Comparison of ENCODE assay signal across 13 cellular contexts in the genomic region with DNA sequence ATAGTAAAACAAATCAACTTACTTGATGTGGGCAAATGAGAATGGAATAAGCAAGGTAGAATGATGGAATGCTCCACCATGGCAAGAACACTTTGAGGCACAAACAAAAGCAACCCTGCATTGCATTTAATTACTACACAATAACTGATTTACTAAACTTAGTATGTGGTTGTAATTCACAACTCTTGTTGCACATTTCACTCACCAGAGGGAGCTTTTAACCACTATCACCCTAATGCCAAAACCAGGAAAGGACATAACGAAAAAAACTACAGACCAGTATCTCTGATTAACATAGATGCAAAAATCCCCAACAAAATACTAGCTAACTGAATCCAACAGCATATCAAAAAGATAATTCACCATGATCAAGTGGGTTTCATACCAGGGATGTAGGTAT.
DNase-seq lines count a peak whose midpoint lies in the region; ATAC-seq, FAIRE-seq and TF ChIP-seq lines count a peak whose summit lies in the region.
"Had no signal": no experiment of that assay in that cellular context is flagged by ENCODE, and none has a peak within 500 bp of the region (broad histone marks: within the 10 kb centered on the region; RNA-seq: fewer than 3 reads in every experiment).

No MANE protein-coding gene starts in this region.

- H4K91ac ChIP-seq in H1 (replicated peaks; ENCODE audit: insufficient read length, low read length) (no peak overlapping the region), trophoblast cell (ENCODE audit: low read depth, low read length) (no peak overlapping the region)

- peak; percentile 77 for FAIRE-seq in H1 (lab: Jason Lieb, UNC)

- H3K4me1 ChIP-seq in NT2/D1 (ENCODE audit: insufficient read depth, insufficient read length) (no peaks in the 10 kb centered on the region), H1 (replicated peaks in 1 of 4; ENCODE audit: control insufficient read depth in 3 of 4, insufficient read depth in 4 of 4, low read length in 3 of 4) (no peaks in the 10 kb centered on the region), trophoblast cell (ENCODE audit: control insufficient read depth in 1 of 2, insufficient read depth in 2 of 2, low read length in 2 of 2) (no peaks in the 10 kb centered on the region), gastroesophageal sphincter (no peaks in the 10 kb centered on the region)

- H2BK20ac ChIP-seq in H1 (ENCODE audit: low read length), result no peak overlapping the region

- H3K14ac ChIP-seq in H1 (ENCODE audit: insufficient read length) (no peak overlapping the region), trophoblast cell (ENCODE audit: low read length) (no peak overlapping the region)

- H3K9me3 ChIP-seq in NT2/D1 (ENCODE audit: insufficient read depth, low read length) (0 out of 2 replicates have a peak, but pooled peaks cover 5% of the 10 kb centered on the region), H1 (ENCODE audit: insufficient read depth in 2 of 2, low read depth in 1 of 2, low read length in 1 of 2) (no peaks in the 10 kb centered on the region; a peak in 1 of 4 replicates), trophoblast cell (ENCODE audit: insufficient read depth, low read depth, low read length) (no peaks in the 10 kb centered on the region), gastroesophageal sphincter (peaks cover 0 to 5% (median 0%) of the 10 kb centered on the region in 3 donors)

- H3K4me1 Mint-ChIP-seq in activated naive CD8-positive, alpha-beta T cell treated with anti-CD3 and anti-CD28 coated beads, Interleukin-2, amount 50 U/mL, for 24 hours, result no peaks in the 10 kb centered on the region

- H3K56ac ChIP-seq in H1 (replicated peaks; ENCODE audit: insufficient read length, low read depth, low read length), result no peak overlapping the region

- DNase-seq in DMS 273 (lab: John Stamatoyannopoulos, UW; ENCODE audit: unreplicated experiment) (peak; percentile 11), DMS 273 treated with DMSO at 0.1 percent for 48 hours (lab: John Stamatoyannopoulos, UW) (no peak), NT2/D1 (ENCODE audit: low read depth, low spot score) (peak; percentile 16), H1 (ENCODE audit: low read depth in 1 of 2, low spot score in 2 of 2) (no peak), trophoblast cell (peak; percentile 12 to 34)
- DNase-seq in stimulated activated CD8-positive, alpha-beta memory T cell treated with anti-CD3 and anti-CD28 coated beads, Interleukin-4, amount 100 ng/mL, for 48 hours, result no peak
- no peak for DNase-seq in activated naive CD8-positive, alpha-beta T cell treated with anti-CD3 and anti-CD28 coated beads, Interleukin-2, amount 50 U/mL, for 24 hours
- DNase-seq: 8988T; activated gamma-delta T cell treated with Interleukin-2 at 50 U/mL for 16 hours; effector CD4-positive, alpha-beta T cell; NCI-H1105 treated with DMSO at 0.1 percent for 48 hours had no signal

- H3K36me3 ChIP-seq in NT2/D1 (ENCODE audit: insufficient read depth, insufficient read length, low read length) (no peaks in the 10 kb centered on the region), H1 (ENCODE audit: control insufficient read depth in 2 of 4, insufficient read depth in 4 of 4, low read length in 3 of 4) (no peaks in the 10 kb centered on the region; a peak in 2 of 8 replicates), trophoblast cell (ENCODE audit: control insufficient read depth in 1 of 2, insufficient read depth in 2 of 2, low read length in 2 of 2) (no peaks in the 10 kb centered on the region), gastroesophageal sphincter (no peaks in the 10 kb centered on the region)

- H4K8ac ChIP-seq in H1 (ENCODE audit: extremely low read depth, insufficient read depth, low read length), result no peak overlapping the region
- H4K8ac ChIP-seq in trophoblast cell (ENCODE audit: low read depth, low read length), result no peak overlapping the region

- POLR2A ChIA-PET in H1 (lab: Charles Lee; ENCODE audit: partially characterized antibody), result no interaction called here

- no peaks in the 10 kb centered on the region for H3K79me2 ChIP-seq in H1 (ENCODE audit: control insufficient read depth in 1 of 2, insufficient read depth in 2 of 2, low read length in 2 of 2)
- H3K79me2 ChIP-seq in trophoblast cell (ENCODE audit: control insufficient read depth, insufficient read depth, low read length, poor library complexity), result no peaks in the 10 kb centered on the region

- no peak overlapping the region for H2BK15ac ChIP-seq in H1 (ENCODE audit: low read length)

- WGBS in H1 (ENCODE audit: extremely low coverage in 1 of 2, insufficient coverage in 1 of 2, insufficient read length in 1 of 2, insufficient replicate concordance in 2 of 2, low coverage in 1 of 2, low lambda C conversion rate in 2 of 2, missing lambda C conversion rate in 1 of 2), 2 experiments, result 61% methylated on average over 1 of the region's 1 CpG; no CpG with 5 or more reads in 1 of the 2 experiments
- WGBS in trophoblast cell (ENCODE audit: extremely low coverage, insufficient coverage, insufficient read length), result no CpG with 5 or more reads among the region's 1 CpG
- WGBS in gastroesophageal sphincter (ENCODE audit: low coverage in 1 of 2), 2 donors, result 23 to 44% methylated on average over 1 of the region's 1 CpG

- no peak overlapping the region for H3K4me3 Mint-ChIP-seq in activated naive CD8-positive, alpha-beta T cell treated with anti-CD3 and anti-CD28 coated beads, Interleukin-2, amount 50 U/mL, for 24 hours
- H3K4me3 Mint-ChIP-seq: stimulated activated naive CD8-positive, alpha-beta T cell treated with anti-CD3 and anti-CD28 coated beads, Interleukin-15, Interleukin-2, amounts not matched to agents 100 ng/mL and 50 ng/mL, for 24 hours had no signal

- TF ChIP-seq CTCF in H1 (IDR thresholded peaks at IDR 0.05; ENCODE audit: control extremely low read depth in 1 of 3, insufficient read depth in 1 of 3, low read depth in 1 of 3, low read length in 3 of 3), result peak in 2 of 3 experiments; percentile 41 to 59; a peak in 2 of 4 replicates
- TF ChIP-seq CTCF in gastroesophageal sphincter (IDR thresholded peaks at IDR 0.05), result no peak

- no peak overlapping the region for H4K12ac ChIP-seq in trophoblast cell (ENCODE audit: low read depth, low read length)

- no peaks in the 10 kb centered on the region for H3K23me2 ChIP-seq in H1 (ENCODE audit: low read depth, low read length)

- no peak overlapping the region for H2AFZ ChIP-seq in H1 (ENCODE audit: low read length)
- no peak overlapping the region for H2AFZ ChIP-seq in trophoblast cell (ENCODE audit: insufficient read depth, low read length, poor library complexity)

- CTCF ChIA-PET in H1 (lab: Charles Lee; ENCODE audit: partially characterized antibody), result interaction anchor here (0.6 to 3.1 kb wide), 13 partner anchors 16 to 437 kb away, joined by 3 to 12 read pairs (median 4); no protein-coding TSS in a partner anchor

- no peaks in the 10 kb centered on the region for H4K20me1 ChIP-seq in H1 (replicated peaks in 1 of 2; ENCODE audit: control insufficient read depth in 1 of 2, insufficient read depth in 2 of 2, low read length in 2 of 2)

- H2BK5ac ChIP-seq in H1 (ENCODE audit: low read depth, low read length), result no peak overlapping the region
- H2BK5ac ChIP-seq in trophoblast cell (ENCODE audit: low read depth, low read length, poor library complexity), result no peak overlapping the region

- H4K5ac ChIP-seq in H1 (ENCODE audit: insufficient read length, low read depth, low read length), result no peak overlapping the region

- H3K4ac ChIP-seq in H1 (replicated peaks; ENCODE audit: insufficient read length, low read depth, low read length) (no peak overlapping the region), trophoblast cell (ENCODE audit: low read depth, low read length) (no peak overlapping the region)

- peaks cover 12% of the 10 kb centered on the region for H3K9me3 Mint-ChIP-seq in activated naive CD8-positive, alpha-beta T cell treated with anti-CD3 and anti-CD28 coated beads, Interleukin-2, amount 50 U/mL, for 24 hours

- no peaks in the 10 kb centered on the region for H3K36me3 Mint-ChIP-seq in activated naive CD8-positive, alpha-beta T cell treated with anti-CD3 and anti-CD28 coated beads, Interleukin-2, amount 50 U/mL, for 24 hours (ENCODE audit: low read depth)

- H3K79me1 ChIP-seq in H1 (ENCODE audit: low read depth, low read length) (no peaks in the 10 kb centered on the region), trophoblast cell (ENCODE audit: low read length) (no peaks in the 10 kb centered on the region)

- H2BK120ac ChIP-seq in H1 (replicated peaks; ENCODE audit: low read depth, low read length), result no peak overlapping the region
- H2BK120ac ChIP-seq in trophoblast cell (ENCODE audit: insufficient read depth, low read length, poor library complexity), result no peak overlapping the region

- no peak overlapping the region for H3K27ac Mint-ChIP-seq in activated naive CD8-positive, alpha-beta T cell treated with anti-CD3 and anti-CD28 coated beads, Interleukin-2, amount 50 U/mL, for 24 hours
- H3K27ac Mint-ChIP-seq: stimulated activated naive CD8-positive, alpha-beta T cell treated with anti-CD3 and anti-CD28 coated beads, Interleukin-15, Interleukin-2, amounts not matched to agents 100 ng/mL and 50 ng/mL, for 24 hours had no signal

- TF ChIP-seq EP300 in H1 (IDR thresholded peaks at IDR 0.05; ENCODE audit: borderline replicate concordance in 1 of 2, low read depth in 2 of 2, low read length in 2 of 2) (no peak), gastroesophageal sphincter (IDR thresholded peaks at IDR 0.05) (no peak)

- H3K23ac ChIP-seq in H1 (ENCODE audit: insufficient read length), result no peak overlapping the region
- no peak overlapping the region for H3K23ac ChIP-seq in trophoblast cell (ENCODE audit: low read length)

- H3K27me3 ChIP-seq in NT2/D1 (ENCODE audit: insufficient read depth, insufficient read length), result no peaks in the 10 kb centered on the region
- no peaks in the 10 kb centered on the region for H3K27me3 ChIP-seq in H1 (replicated peaks in 1 of 4; ENCODE audit: control insufficient read depth in 3 of 4, extremely low read depth in 1 of 4, insufficient read depth in 3 of 4, low read length in 3 of 4)
- H3K27me3 ChIP-seq in trophoblast cell (ENCODE audit: insufficient read depth, low read length), result no peaks in the 10 kb centered on the region
- H3K27me3 ChIP-seq in gastroesophageal sphincter, result no peaks in the 10 kb centered on the region

- no peak overlapping the region for H3K4me2 ChIP-seq in H1 (ENCODE audit: insufficient read depth in 1 of 2, low read depth in 2 of 2, low read length in 2 of 2)
- H3K4me2 ChIP-seq in trophoblast cell (ENCODE audit: low read length), result no peak overlapping the region

- H3K4me3 ChIP-seq in NT2/D1 (ENCODE audit: insufficient read length, low read depth) (no peak overlapping the region), H1 (ENCODE audit: extremely low read depth in 1 of 4, insufficient read depth in 2 of 4, low read depth in 3 of 4, low read length in 4 of 4) (no peak overlapping the region), trophoblast cell (ENCODE audit: low read depth, low read length) (no peak overlapping the region), gastroesophageal sphincter (no peak overlapping the region)

- H3K18ac ChIP-seq in H1 (ENCODE audit: extremely low read depth, low read length) (no peak overlapping the region), trophoblast cell (ENCODE audit: low read length) (no peak overlapping the region)

- peak; percentile 69 for TF ChIP-seq RAD21 in H1 (IDR thresholded peaks at IDR 0.05 in 1 of 2, conservative IDR thresholded peaks at IDR 0.05 in 1 of 2; ENCODE audit: low read depth in 2 of 2, low read length in 2 of 2)

- no peak overlapping the region for H2AK5ac ChIP-seq in H1 (ENCODE audit: low read depth, low read length)
- H2AK5ac ChIP-seq in trophoblast cell (ENCODE audit: low read length), result no peak overlapping the region

- H3K27ac ChIP-seq in H1 (ENCODE audit: low read depth, low read length), result no peak overlapping the region
- no peak overlapping the region for H3K27ac ChIP-seq in trophoblast cell (ENCODE audit: low read depth, low read length)
- H3K27ac ChIP-seq in gastroesophageal sphincter, result no peak overlapping the region

- no peak overlapping the region for H2BK12ac ChIP-seq in H1 (ENCODE audit: low read depth, low read length)
- H2BK12ac ChIP-seq in trophoblast cell (ENCODE audit: low read length), result no peak overlapping the region

- TF ChIP-seq POLR2A in H1 (IDR thresholded peaks at IDR 0.05; ENCODE audit: control extremely low read depth in 1 of 2, low read depth in 2 of 2, low read length in 2 of 2) (no peak), gastroesophageal sphincter (IDR thresholded peaks at IDR 0.05) (no peak)

- ATAC-seq in activated naive CD8-positive, alpha-beta T cell treated with anti-CD3 and anti-CD28 coated beads, Interleukin-2, amount 50 U/mL, for 24 hours, result no peak
- ATAC-seq in gastroesophageal sphincter, result no peak

- H3K27me3 Mint-ChIP-seq in activated naive CD8-positive, alpha-beta T cell treated with anti-CD3 and anti-CD28 coated beads, Interleukin-2, amount 50 U/mL, for 24 hours, result no peaks in the 10 kb centered on the region
- H3K27me3 Mint-ChIP-seq: stimulated activated naive CD8-positive, alpha-beta T cell treated with anti-CD3 and anti-CD28 coated beads, Interleukin-15, Interleukin-2, amounts not matched to agents 100 ng/mL and 50 ng/mL, for 24 hours had no signal

- H3K9ac ChIP-seq in NT2/D1 (ENCODE audit: insufficient read length, low read depth) (no peak overlapping the region), H1 (replicated peaks in 1 of 4; ENCODE audit: extremely low read depth in 1 of 4, low read depth in 3 of 4, low read length in 3 of 4) (no peak overlapping the region), trophoblast cell (ENCODE audit: low read length) (no peak overlapping the region)

Comparison
In these comparisons a context has a peak if more than half of its experiments do, and no peak if none do; other contexts are left out.
1. DNase-seq: peak in DMS 273 (single experiment), NT2/D1 (single experiment) and trophoblast cell (2 of 2); none in DMS 273 treated with DMSO at 0.1 percent for 48 hours (single experiment), H1 (0 of 2), stimulated activated CD8-positive, alpha-beta memory T cell treated with anti-CD3 and anti-CD28 coated beads, Interleukin-4, amount 100 ng/mL, for 48 hours (single experiment) and activated naive CD8-positive, alpha-beta T cell treated with anti-CD3 and anti-CD28 coated beads, Interleukin-2, amount 50 U/mL, for 24 hours (single experiment).
2. CTCF ChIP-seq: peak in H1 (2 of 3); none in gastroesophageal sphincter (0 of 4).